In the genomic region with DNA sequence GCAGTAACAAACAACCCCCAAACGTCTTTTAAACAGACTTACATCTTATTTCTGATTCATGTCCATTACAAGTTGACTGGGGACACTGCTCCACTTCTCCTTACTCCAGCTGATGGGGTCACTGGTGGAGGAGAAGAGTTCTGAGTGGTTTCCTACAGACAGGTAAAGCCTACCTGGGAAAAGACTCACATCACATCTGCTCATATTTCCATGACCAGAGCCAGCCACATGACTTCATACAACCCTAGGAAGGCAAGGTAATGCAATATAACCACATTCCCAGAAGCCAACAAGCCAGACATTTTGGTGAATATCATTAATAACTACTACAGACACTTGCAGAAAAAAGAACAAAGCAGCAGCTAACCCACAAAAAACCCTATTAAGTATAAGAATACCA, we compare ENCODE assay signal across 28 cellular contexts.
"Had no signal": no experiment of that assay in that cellular context is flagged by ENCODE, and none has a peak within 500 bp of the region (broad histone marks: within the 10 kb centered on the region; RNA-seq: fewer than 3 reads in every experiment).

No MANE protein-coding gene starts in this region.

- H3K4me1 ChIP-seq: stomach, suprapubic skin, testis, thyroid gland, tibial artery, tibial nerve, transverse colon, upper lobe of left lung, upper lobe of right lung, uterus, vagina had no signal

- H3K36me3 ChIP-seq: stomach, suprapubic skin, thoracic aorta, thyroid gland, tibial artery, tibial nerve, transverse colon, upper lobe of left lung, upper lobe of right lung, uterus, vagina had no signal

- H3K9me3 Mint-ChIP-seq: stimulated activated naive B cell treated with anti-CD40 and anti-IgM and Interleukin-4, amounts not matched to agents 10 μg/mL and 1 μg/mL and 100 μg/mL, for 72 hours; stimulated activated naive CD8-positive, alpha-beta T cell treated with anti-CD3 and anti-CD28 coated beads, Interleukin-15, amount 100 ng/mL, for 72 hours; stimulated activated naive CD8-positive, alpha-beta T cell treated with anti-CD3 and anti-CD28 coated beads, Interleukin-15, Interleukin-2, amounts not matched to agents 100 ng/mL and 50 ng/mL, for 24 hours; type B pancreatic cell had no signal

- ATAC-seq: stimulated activated effector memory CD8-positive, alpha-beta T cell treated with anti-CD3 and anti-CD28 coated beads, Interleukin-12 subunit alpha, Interleukin-12 subunit beta, amount 100 ng/mL, for 72 hours; stimulated activated memory B cell treated with anti-CD40 and anti-IgM and Interleukin-4, amounts not matched to agents 10 μg/mL and 1 μg/mL and 100 μg/mL, for 72 hours; stimulated activated naive B cell treated with anti-CD40 and anti-IgM and Interleukin-4, amounts not matched to agents 10 μg/mL and 1 μg/mL and 100 μg/mL, for 72 hours; stimulated activated naive CD8-positive, alpha-beta T cell treated with anti-CD3 and anti-CD28 coated beads, Interleukin-15, amount 100 ng/mL, for 72 hours; stimulated activated naive CD8-positive, alpha-beta T cell treated with anti-CD3 and anti-CD28 coated beads, Interleukin-15, Interleukin-2, amounts not matched to agents 100 U/mL and 50 U/mL, for 24 hours; upper lobe of right lung had no signal

- H3K9me3 ChIP-seq: stomach, suprapubic skin, testis, thoracic aorta, thyroid gland, tibial artery, tibial nerve, transverse colon, upper lobe of left lung, upper lobe of right lung, uterus, vagina had no signal

- H3K27ac Mint-ChIP-seq: stimulated activated effector memory CD8-positive, alpha-beta T cell treated with anti-CD3 and anti-CD28 coated beads, Interleukin-12 subunit alpha, Interleukin-12 subunit beta, amount 100 ng/mL, for 72 hours; stimulated activated memory B cell treated with anti-CD40 and anti-IgM and Interleukin-4, amounts not matched to agents 10 μg/mL and 1 μg/mL and 100 μg/mL, for 72 hours; stimulated activated naive B cell treated with anti-CD40 and anti-IgM and Interleukin-4, amounts not matched to agents 10 μg/mL and 1 μg/mL and 100 μg/mL, for 72 hours; stimulated activated naive CD8-positive, alpha-beta T cell treated with anti-CD3 and anti-CD28 coated beads, Interleukin-15, amount 100 ng/mL, for 72 hours; stimulated activated naive CD8-positive, alpha-beta T cell treated with anti-CD3 and anti-CD28 coated beads, Interleukin-15, Interleukin-2, amounts not matched to agents 100 ng/mL and 50 ng/mL, for 24 hours; type B pancreatic cell had no signal

- H3K4me1 Mint-ChIP-seq: stimulated activated effector memory CD8-positive, alpha-beta T cell treated with anti-CD3 and anti-CD28 coated beads, Interleukin-12 subunit alpha, Interleukin-12 subunit beta, amount 100 ng/mL, for 72 hours; stimulated activated memory B cell treated with anti-CD40 and anti-IgM and Interleukin-4, amounts not matched to agents 10 μg/mL and 1 μg/mL and 100 μg/mL, for 72 hours; stimulated activated naive B cell treated with anti-CD40 and anti-IgM and Interleukin-4, amounts not matched to agents 10 μg/mL and 1 μg/mL and 100 μg/mL, for 72 hours; stimulated activated naive CD8-positive, alpha-beta T cell treated with anti-CD3 and anti-CD28 coated beads, Interleukin-15, amount 100 ng/mL, for 72 hours had no signal

- H3K36me3 Mint-ChIP-seq: stimulated activated effector memory CD8-positive, alpha-beta T cell treated with anti-CD3 and anti-CD28 coated beads, Interleukin-12 subunit alpha, Interleukin-12 subunit beta, amount 100 ng/mL, for 72 hours; stimulated activated memory B cell treated with anti-CD40 and anti-IgM and Interleukin-4, amounts not matched to agents 10 μg/mL and 1 μg/mL and 100 μg/mL, for 72 hours; stimulated activated naive B cell treated with anti-CD40 and anti-IgM and Interleukin-4, amounts not matched to agents 10 μg/mL and 1 μg/mL and 100 μg/mL, for 72 hours; type B pancreatic cell had no signal

- H3K27ac ChIP-seq: stomach, suprapubic skin, testis, thoracic aorta, thyroid gland, tibial artery, tibial nerve, transverse colon, upper lobe of left lung, upper lobe of right lung, uterus, vagina had no signal

- H3K27me3 Mint-ChIP-seq: stimulated activated memory B cell treated with anti-CD40 and anti-IgM and Interleukin-4, amounts not matched to agents 10 μg/mL and 1 μg/mL and 100 μg/mL, for 72 hours had no signal

- H3K4me3 ChIP-seq: stomach, suprapubic skin, testis, thoracic aorta, thyroid gland, tibial artery, tibial nerve, transverse colon, upper lobe of left lung, upper lobe of right lung, uterus, vagina had no signal

- H3K27me3 ChIP-seq: suprapubic skin, testis, thyroid gland, upper lobe of left lung, vagina had no signal

- DNase-seq: stimulated activated CD4-positive, alpha-beta T cell treated with anti-CD3 and anti-CD28 coated beads, Interleukin-2, amount 100 ng/mL, for 48 hours; stimulated activated CD4-positive, alpha-beta T cell treated with anti-CD3 and anti-CD28 coated beads, Interleukin-4, amount 100 ng/mL, for 1 hour; stimulated activated CD4-positive, alpha-beta T cell treated with anti-CD3 and anti-CD28 coated beads, Interleukin-4, amount 100 ng/mL, for 24 hours; stimulated activated CD4-positive, alpha-beta T cell treated with anti-CD3 and anti-CD28 coated beads, Interleukin-4, amount 100 ng/mL, for 4 hours; stimulated activated CD8-positive, alpha-beta memory T cell treated with anti-CD3 and anti-CD28 coated beads, Interleukin-4, amount 100 ng/mL, for 48 hours; stimulated activated naive B cell treated with anti-CD40 and anti-IgM and Interleukin-4, amounts not matched to agents 10 μg/mL and 1 μg/mL and 100 μg/mL, for 72 hours; stimulated activated naive CD4-positive, alpha-beta T cell; stimulated activated naive CD4-positive, alpha-beta T cell treated with Interleukin-2 at 50 U/mL for 16 hours; stimulated activated naive CD8-positive, alpha-beta T cell treated with anti-CD3 and anti-CD28 coated beads, Interleukin-15, amount 100 ng/mL, for 72 hours; stimulated activated naive CD8-positive, alpha-beta T cell treated with anti-CD3 and anti-CD28 coated beads, Interleukin-15, Interleukin-2, amounts not matched to agents 100 U/mL and 50 U/mL, for 24 hours; stomach; substantia nigra; testis; thyroid gland; tibial artery; transverse colon; trophoblast cell; upper lobe of left lung; upper lobe of right lung; uterus had no signal

- H3K4me3 Mint-ChIP-seq: stimulated activated effector memory CD8-positive, alpha-beta T cell treated with anti-CD3 and anti-CD28 coated beads, Interleukin-12 subunit alpha, Interleukin-12 subunit beta, amount 100 ng/mL, for 72 hours; stimulated activated memory B cell treated with anti-CD40 and anti-IgM and Interleukin-4, amounts not matched to agents 10 μg/mL and 1 μg/mL and 100 μg/mL, for 72 hours; stimulated activated naive B cell treated with anti-CD40 and anti-IgM and Interleukin-4, amounts not matched to agents 10 μg/mL and 1 μg/mL and 100 μg/mL, for 72 hours; stimulated activated naive CD8-positive, alpha-beta T cell treated with anti-CD3 and anti-CD28 coated beads, Interleukin-15, amount 100 ng/mL, for 72 hours; stimulated activated naive CD8-positive, alpha-beta T cell treated with anti-CD3 and anti-CD28 coated beads, Interleukin-15, Interleukin-2, amounts not matched to agents 100 ng/mL and 50 ng/mL, for 24 hours; type B pancreatic cell had no signal
